ENCODE assay signal across 9 cellular contexts in the genomic region with DNA sequence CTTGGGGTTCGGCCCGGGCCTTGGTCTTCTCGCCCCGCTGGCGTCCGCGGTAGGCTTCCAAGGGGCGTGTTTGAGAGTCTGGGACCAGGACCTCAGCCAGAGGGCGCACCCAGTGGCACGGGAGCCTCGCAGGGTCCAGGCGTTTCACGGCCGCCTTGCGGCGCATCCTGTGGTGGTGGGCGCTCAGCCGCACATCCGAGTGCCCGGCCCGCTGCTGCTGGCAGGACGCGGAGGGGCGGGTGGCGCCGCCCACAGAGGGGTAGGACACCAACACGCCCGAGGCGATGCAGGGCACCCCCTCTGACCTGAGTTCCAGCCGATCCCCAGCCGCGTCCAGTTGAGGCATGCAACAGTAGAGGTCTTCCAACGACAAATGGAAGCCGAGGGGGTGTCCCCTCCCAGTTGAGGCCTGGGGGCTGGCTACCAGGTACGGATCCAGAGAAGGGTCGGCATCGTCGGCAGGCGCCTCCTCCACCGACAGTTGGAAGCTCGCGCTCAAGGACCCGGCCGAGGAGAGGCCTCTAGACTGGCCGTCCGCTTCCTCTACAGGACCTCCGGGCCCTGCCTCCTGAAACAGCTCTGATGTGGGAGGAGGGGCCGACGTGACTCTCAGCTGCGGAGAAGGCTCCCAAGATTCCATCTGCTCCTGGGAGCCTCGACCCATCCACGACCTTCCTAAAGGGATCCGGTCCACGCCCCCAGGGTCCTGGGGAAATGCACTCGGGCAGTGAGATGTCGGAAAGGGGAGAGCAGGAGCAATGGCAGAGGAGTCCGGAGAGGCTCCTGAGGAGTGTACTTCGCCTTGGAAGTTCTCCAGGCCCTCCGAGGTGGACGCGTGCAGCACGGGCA. TPM values are rescaled to one million over a fixed set of nuclear protein-coding genes. Genes with fewer than 3 reads are reported as not detected.
A peak's percentile ranks its signal among the peaks of the same experiment; 100 is the strongest.
DNase-seq lines count a peak whose midpoint lies in the region; ATAC-seq and TF ChIP-seq lines count a peak whose summit lies in the region.
"Had no signal": no experiment of that assay in that cellular context is flagged by ENCODE, and none has a peak within 500 bp of the region (broad histone marks: within the 10 kb centered on the region; RNA-seq: fewer than 3 reads in every experiment).

No MANE protein-coding gene starts in this region.

- no peak for ATAC-seq in GM18907 (IDR thresholded peaks at IDR 0.05; ENCODE audit: unreplicated experiment)
- ATAC-seq in GM18870 (IDR thresholded peaks at IDR 0.05; ENCODE audit: unreplicated experiment) = no peak
- no peak for ATAC-seq in GM19023 (IDR thresholded peaks at IDR 0.05; ENCODE audit: unreplicated experiment)

- no peaks in the 10 kb centered on the region for H3K9me3 ChIP-seq in duodenal mucosa (ENCODE audit: control insufficient read depth in 1 of 2, low read length in 2 of 2)
- H3K9me3 ChIP-seq: SJSA1 had no signal

- H3K9ac ChIP-seq in duodenal mucosa (ENCODE audit: low read depth in 1 of 2, low read length in 2 of 2) = peak overlapping the region; percentile 51 to 57

- H3K4me1 ChIP-seq in duodenal mucosa (ENCODE audit: control insufficient read depth in 1 of 2, insufficient read depth in 2 of 2, low read length in 2 of 2) = peaks cover 19 to 35% of the 10 kb centered on the region in 2 donors
- H3K4me1 ChIP-seq: SJSA1 had no signal

- H3K27me3 Mint-ChIP-seq in IgD-negative memory B cell = peaks cover 2% of the 10 kb centered on the region

- peak overlapping the region; percentile 55 to 89 (median 80) for H3K4me3 Mint-ChIP-seq in IgD-negative memory B cell

- H3K4me3 ChIP-seq in GM12864 (ENCODE audit: low read depth, low read length) (peak overlapping the region; percentile 55), duodenal mucosa (ENCODE audit: low read depth in 1 of 2, low read length in 2 of 2) (peak overlapping the region; percentile 70 to 75)
- H3K4me3 ChIP-seq: SJSA1 had no signal

- no peaks in the 10 kb centered on the region for H3K9me3 Mint-ChIP-seq in IgD-negative memory B cell

- peaks cover 17 to 24% (median 21%) of the 10 kb centered on the region in 3 donors for H3K4me1 Mint-ChIP-seq in IgD-negative memory B cell

- DNase-seq in GM12864 (ENCODE audit: low read depth) = no peak
- peak; percentile 36 for DNase-seq in midbrain (lab: John Stamatoyannopoulos, UW)
- no peak for DNase-seq in COR-L47 (lab: John Stamatoyannopoulos, UW)

- no peaks in the 10 kb centered on the region for H3K27me3 ChIP-seq in duodenal mucosa (ENCODE audit: control insufficient read depth in 1 of 2, insufficient read depth in 2 of 2, low read length in 2 of 2)

- peaks cover 5% of the 10 kb centered on the region for H3K36me3 Mint-ChIP-seq in IgD-negative memory B cell

- peak overlapping the region in 2 of 3 donors; percentile 9 to 67 for H3K27ac Mint-ChIP-seq in IgD-negative memory B cell

- H3K36me3 ChIP-seq in duodenal mucosa (ENCODE audit: control insufficient read depth in 1 of 2, insufficient read depth in 2 of 2, low read length in 2 of 2) = no peaks in the 10 kb centered on the region
- H3K36me3 ChIP-seq: SJSA1 had no signal

- TF ChIP-seq CTCF in GM12864 (IDR thresholded peaks at IDR 0.05; ENCODE audit: low read depth, low read length, missing control alignments) = no peak

- H3K27ac ChIP-seq in duodenal mucosa (ENCODE audit: low read depth, low read length) = no peak overlapping the region
- H3K27ac ChIP-seq: SJSA1 had no signal

RNA-seq across cellular contexts. Expression of a gene that starts 6.3 kb away (rescaled TPM):
- polyA plus RNA-seq in IgD-negative memory B cell = 5.6 TPM

RNA-seq across cellular contexts. Expression of a gene that starts 6.4 kb away (rescaled TPM):
- 39.0 TPM for polyA plus RNA-seq in IgD-negative memory B cell

RNA-seq across cellular contexts. Expression of a gene that starts 26.6 kb away (rescaled TPM):
- polyA plus RNA-seq in IgD-negative memory B cell = 0.88 TPM

RNA-seq across cellular contexts. Expression of a gene that starts 35.0 kb away (rescaled TPM):
- 71.4 TPM for polyA plus RNA-seq in IgD-negative memory B cell

RNA-seq across cellular contexts. Expression of a gene that starts 39.8 kb away (rescaled TPM):
- polyA plus RNA-seq in IgD-negative memory B cell = 11.4 TPM
